16 cellular contexts compared by ENCODE assay signal in genomic region chrX:4239650-4240540, GRCh38.
A peak's percentile ranks its signal among the peaks of the same experiment; 100 is the strongest.
DNase-seq lines count a peak whose midpoint lies in the region; ATAC-seq, FAIRE-seq and TF ChIP-seq lines count a peak whose summit lies in the region.
"Had no signal": no experiment of that assay in that cellular context is flagged by ENCODE, and none has a peak within 500 bp of the region (broad histone marks: within the 10 kb centered on the region; RNA-seq: fewer than 3 reads in every experiment).

No MANE protein-coding gene starts in this region.

- H3K36me3 ChIP-seq in DOHH2 (ENCODE audit: control insufficient read depth, low read length) (peaks cover 4% of the 10 kb centered on the region), bronchial epithelial cell (ENCODE audit: control insufficient read depth, insufficient read depth, low read length) (no peaks in the 10 kb centered on the region)
- H3K36me3 ChIP-seq: neutrophil, Peyer's patch had no signal

- TF ChIP-seq CTCF in DOHH2 (IDR thresholded peaks at IDR 0.05; ENCODE audit: low read depth, low read length, poor library complexity, severe bottlenecking) = no peak
- no peak for TF ChIP-seq CTCF in NB4 (IDR thresholded peaks at IDR 0.05; ENCODE audit: low read depth, low read length)
- TF ChIP-seq CTCF in bronchial epithelial cell (IDR thresholded peaks at IDR 0.05; ENCODE audit: insufficient read depth, low read length, severe bottlenecking) = no peak
- no peak for TF ChIP-seq CTCF in foreskin keratinocyte (conservative IDR thresholded peaks at IDR 0.05)

- H3K9me3 ChIP-seq in DOHH2 (ENCODE audit: control insufficient read depth, insufficient read depth, low read length) = peaks cover 36% of the 10 kb centered on the region
- H3K9me3 ChIP-seq: Caco-2, neutrophil, Peyer's patch had no signal

- peak overlapping the region; percentile 63 for H3K4me3 ChIP-seq in DOHH2 (ENCODE audit: low read length)
- H3K4me3 ChIP-seq in NB4 (ENCODE audit: low read depth, low read length) = no peak overlapping the region
- H3K4me3 ChIP-seq in bronchial epithelial cell (ENCODE audit: low read depth, low read length) = no peak overlapping the region
- H3K4me3 ChIP-seq: hepatocyte, K562, Peyer's patch, skin epidermis had no signal

- ATAC-seq in GM19452 (IDR thresholded peaks at IDR 0.05; ENCODE audit: unreplicated experiment) = peak; percentile 42
- no peak for ATAC-seq in foreskin keratinocyte
- no peak for ATAC-seq in GM19328 (IDR thresholded peaks at IDR 0.05; ENCODE audit: unreplicated experiment)
- ATAC-seq in HG02840 (IDR thresholded peaks at IDR 0.05; ENCODE audit: low FRiP score, unreplicated experiment) = no peak
- ATAC-seq: K562 had no signal

- H3K27me3 ChIP-seq in DOHH2 (ENCODE audit: control insufficient read depth, low read length) (no peaks in the 10 kb centered on the region), bronchial epithelial cell (ENCODE audit: control insufficient read depth, insufficient read depth, low read length) (no peaks in the 10 kb centered on the region), foreskin keratinocyte (no peaks in the 10 kb centered on the region)
- H3K27me3 ChIP-seq: hepatocyte, neutrophil, Peyer's patch had no signal

- H3K4me2 ChIP-seq in DOHH2 (ENCODE audit: low read length) = peak overlapping the region; percentile 58
- H3K4me2 ChIP-seq: hepatocyte had no signal

- no peaks in the 10 kb centered on the region for H3K79me2 ChIP-seq in DOHH2 (ENCODE audit: control insufficient read depth, low read length)
- H3K79me2 ChIP-seq: hepatocyte had no signal

- no peaks in the 10 kb centered on the region for H4K20me1 ChIP-seq in DOHH2 (ENCODE audit: control insufficient read depth, insufficient read depth, low read depth, low read length)

- H3K27ac ChIP-seq in DOHH2 (ENCODE audit: low read depth, low read length) (peak overlapping the region; percentile 96), foreskin keratinocyte (no peak overlapping the region)
- H3K27ac ChIP-seq: hepatocyte, Peyer's patch, skin epidermis had no signal

- peaks cover 32% of the 10 kb centered on the region for H3K4me1 ChIP-seq in DOHH2 (ENCODE audit: control insufficient read depth, low read length)
- H3K4me1 ChIP-seq in foreskin keratinocyte = no peaks in the 10 kb centered on the region
- H3K4me1 ChIP-seq: Caco-2, Peyer's patch had no signal

- no peaks in the 10 kb centered on the region for H3K9me2 ChIP-seq in DOHH2 (replicated peaks; ENCODE audit: control insufficient read depth, low read length)

- H3F3A ChIP-seq in DOHH2 (ENCODE audit: control insufficient read depth, insufficient read depth) = peaks cover 33% of the 10 kb centered on the region

- peak; percentile 99 for FAIRE-seq in bronchial epithelial cell (lab: Jason Lieb, UNC)
- FAIRE-seq: K562 had no signal

- DNase-seq in NB4 (ENCODE audit: low read depth) (peak; percentile 47), bronchial epithelial cell (ENCODE audit: low read depth) (no peak), foreskin keratinocyte (no peak), kidney tubule cell (ENCODE audit: low spot score) (no peak)
- DNase-seq: activated naive CD8-positive, alpha-beta T cell treated with anti-CD3 and anti-CD28 coated beads, Interleukin-2, amount 10 ng/mL, durations not matched to agents 7 days and 5 days; Caco-2; HCEC 1CT; Peyer's patch had no signal

- TF ChIP-seq POLR2A in NB4 (IDR thresholded peaks at IDR 0.05; ENCODE audit: extremely low read depth, insufficient read length) = no peak
